Comparison of ENCODE assay signal across 8 cellular contexts in the genomic region with DNA sequence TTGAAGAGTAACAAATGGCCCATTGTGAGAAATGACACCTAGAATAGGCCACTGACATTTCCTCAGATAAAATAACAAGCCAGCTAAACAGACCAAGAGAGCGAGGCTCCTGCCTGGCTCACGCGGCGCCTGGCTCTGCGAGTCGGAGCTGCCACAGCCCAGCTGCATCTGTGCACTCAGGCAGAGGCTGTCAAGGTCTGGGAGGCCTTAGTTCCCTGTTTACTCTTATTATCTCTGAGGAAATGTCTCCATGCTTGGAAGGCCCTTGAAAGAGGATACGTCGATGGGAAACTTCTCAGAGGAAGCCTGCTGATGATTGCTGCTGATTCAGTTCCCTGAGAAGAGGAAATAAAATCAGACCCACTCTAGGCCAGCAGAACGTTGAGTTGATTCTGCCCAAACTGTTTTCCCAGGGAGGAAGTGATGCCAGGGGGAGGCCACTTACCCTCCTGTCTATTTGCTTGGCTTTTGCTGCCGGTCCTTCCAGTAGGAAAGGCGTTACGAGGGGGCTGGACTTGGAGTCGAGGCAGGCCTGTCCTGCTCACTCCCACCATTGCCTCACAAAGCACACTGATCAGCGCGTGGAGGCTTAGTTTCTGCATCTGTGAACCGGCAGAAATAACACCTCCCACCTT.
A peak's percentile ranks its signal among the peaks of the same experiment; 100 is the strongest.
DNase-seq lines count a peak whose midpoint lies in the region; ATAC-seq and TF ChIP-seq lines count a peak whose summit lies in the region.

No MANE protein-coding gene starts in this region.

- no peak for ATAC-seq in HG02610 (IDR thresholded peaks at IDR 0.05; ENCODE audit: unreplicated experiment)

- H3K9me3 Mint-ChIP-seq in Calu3 (ENCODE audit: low read depth, unreplicated experiment) = no peaks in the 10 kb centered on the region

- H3K27me3 ChIP-seq in right atrium auricular region = no peaks in the 10 kb centered on the region

- no peaks in the 10 kb centered on the region for H3K27me3 Mint-ChIP-seq in Calu3 (ENCODE audit: unreplicated experiment)

- H3K4me3 Mint-ChIP-seq in Calu3 (ENCODE audit: low read depth, unreplicated experiment) = no peak overlapping the region

- BruUV-seq in Calu3 (replicated peaks; lab: Mats Ljungman, UMichigan) = no TSS peak

- no peak for TF ChIP-seq CTCF in right atrium auricular region (IDR thresholded peaks at IDR 0.05)
- TF ChIP-seq CTCF in Calu3 (IDR thresholded peaks at IDR 0.05; ENCODE audit: unreplicated experiment) = no peak

- no peak overlapping the region for H3K4me3 ChIP-seq in right atrium auricular region

- intact Hi-C loops in posterior vena cava (cut with DNase I) (no loop called here), Calu3 (cut with micrococcal nuclease; ENCODE audit: unreplicated experiment) (no loop called here)

- H3K36me3 ChIP-seq in right atrium auricular region = peaks cover 8% of the 10 kb centered on the region

- no peaks in the 10 kb centered on the region for H3K4me1 Mint-ChIP-seq in Calu3 (ENCODE audit: low read depth, unreplicated experiment)

- H3K27ac Mint-ChIP-seq in Calu3 (ENCODE audit: unreplicated experiment) = no peak overlapping the region

- CTCF ChIA-PET in Calu3 (lab: Charles Lee) = no interaction called here

- H3K9me3 ChIP-seq in right atrium auricular region = no peaks in the 10 kb centered on the region

- peak overlapping the region; percentile 37 to 61 for H3K27ac ChIP-seq in right atrium auricular region

- peaks cover 0 to 24% of the 10 kb centered on the region in 2 donors for H3K4me1 ChIP-seq in right atrium auricular region

- H3K36me3 Mint-ChIP-seq in Calu3 (ENCODE audit: insufficient read depth, unreplicated experiment) = no peaks in the 10 kb centered on the region

- DNase-seq in GDM1 (lab: John Stamatoyannopoulos, UW) = peak; percentile 25
- peak; percentile 73 for DNase-seq in amniotic epithelial cell (ENCODE audit: low read depth)
- peak; percentile 64 for DNase-seq in right atrium auricular region (ENCODE audit: low spot score)
- peak; percentile 82 for DNase-seq in posterior vena cava (ENCODE audit: low spot score)
- DNase-seq in T-helper 1 cell = no peak
- no peak for DNase-seq in Calu3
- DNase-seq in activated CD4-positive, alpha-beta T cell treated with anti-CD3 and anti-CD28 coated beads, Interleukin-2, amount 50 U/mL, for 48 hours = no peak

Comparison
In these comparisons a context has a peak if more than half of its experiments do, and no peak if none do; other contexts are left out.
1. DNase-seq: peak in GDM1 (single experiment), amniotic epithelial cell (single experiment), right atrium auricular region (single experiment) and posterior vena cava (single experiment); none in T-helper 1 cell (0 of 5), Calu3 (single experiment) and activated CD4-positive, alpha-beta T cell treated with anti-CD3 and anti-CD28 coated beads, Interleukin-2, amount 50 U/mL, for 48 hours (0 of 2).